1 cellular context compared by ENCODE assay signal in the genomic region with DNA sequence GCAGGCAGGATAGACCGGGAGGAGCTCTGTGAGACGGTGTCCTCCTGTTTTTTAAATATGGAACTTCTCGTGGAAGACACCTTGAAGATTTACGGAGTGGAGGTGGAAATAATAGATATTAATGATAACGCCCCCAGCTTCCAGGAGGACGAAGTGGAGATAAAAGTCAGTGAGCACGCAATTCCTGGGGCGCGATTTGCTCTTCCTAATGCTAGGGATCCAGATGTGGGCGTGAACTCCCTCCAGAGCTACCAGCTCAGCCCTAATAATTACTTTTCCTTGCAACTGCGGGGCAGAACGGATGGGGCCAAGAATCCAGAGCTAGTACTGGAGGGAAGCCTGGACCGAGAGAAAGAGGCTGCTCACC.
TF ChIP-seq lines count a peak whose summit lies in the region.

No MANE protein-coding gene starts in this region.

TF ChIP-seq in WTC11, 78 proteins besides CTCF, POLR2A, EP300 and RAD21 (continued from another document):
- TF ChIP-seq, protein P1, sequence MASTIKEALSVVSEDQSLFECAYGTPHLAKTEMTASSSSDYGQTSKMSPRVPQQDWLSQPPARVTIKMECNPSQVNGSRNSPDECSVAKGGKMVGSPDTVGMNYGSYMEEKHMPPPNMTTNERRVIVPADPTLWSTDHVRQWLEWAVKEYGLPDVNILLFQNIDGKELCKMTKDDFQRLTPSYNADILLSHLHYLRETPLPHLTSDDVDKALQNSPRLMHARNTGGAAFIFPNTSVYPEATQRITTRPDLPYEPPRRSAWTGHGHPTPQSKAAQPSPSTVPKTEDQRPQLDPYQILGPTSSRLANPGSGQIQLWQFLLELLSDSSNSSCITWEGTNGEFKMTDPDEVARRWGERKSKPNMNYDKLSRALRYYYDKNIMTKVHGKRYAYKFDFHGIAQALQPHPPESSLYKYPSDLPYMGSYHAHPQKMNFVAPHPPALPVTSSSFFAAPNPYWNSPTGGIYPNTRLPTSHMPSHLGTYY (CRISPR knock-in tag; IDR thresholded peaks at IDR 0.05): no peak
- TF ChIP-seq, protein P2, sequence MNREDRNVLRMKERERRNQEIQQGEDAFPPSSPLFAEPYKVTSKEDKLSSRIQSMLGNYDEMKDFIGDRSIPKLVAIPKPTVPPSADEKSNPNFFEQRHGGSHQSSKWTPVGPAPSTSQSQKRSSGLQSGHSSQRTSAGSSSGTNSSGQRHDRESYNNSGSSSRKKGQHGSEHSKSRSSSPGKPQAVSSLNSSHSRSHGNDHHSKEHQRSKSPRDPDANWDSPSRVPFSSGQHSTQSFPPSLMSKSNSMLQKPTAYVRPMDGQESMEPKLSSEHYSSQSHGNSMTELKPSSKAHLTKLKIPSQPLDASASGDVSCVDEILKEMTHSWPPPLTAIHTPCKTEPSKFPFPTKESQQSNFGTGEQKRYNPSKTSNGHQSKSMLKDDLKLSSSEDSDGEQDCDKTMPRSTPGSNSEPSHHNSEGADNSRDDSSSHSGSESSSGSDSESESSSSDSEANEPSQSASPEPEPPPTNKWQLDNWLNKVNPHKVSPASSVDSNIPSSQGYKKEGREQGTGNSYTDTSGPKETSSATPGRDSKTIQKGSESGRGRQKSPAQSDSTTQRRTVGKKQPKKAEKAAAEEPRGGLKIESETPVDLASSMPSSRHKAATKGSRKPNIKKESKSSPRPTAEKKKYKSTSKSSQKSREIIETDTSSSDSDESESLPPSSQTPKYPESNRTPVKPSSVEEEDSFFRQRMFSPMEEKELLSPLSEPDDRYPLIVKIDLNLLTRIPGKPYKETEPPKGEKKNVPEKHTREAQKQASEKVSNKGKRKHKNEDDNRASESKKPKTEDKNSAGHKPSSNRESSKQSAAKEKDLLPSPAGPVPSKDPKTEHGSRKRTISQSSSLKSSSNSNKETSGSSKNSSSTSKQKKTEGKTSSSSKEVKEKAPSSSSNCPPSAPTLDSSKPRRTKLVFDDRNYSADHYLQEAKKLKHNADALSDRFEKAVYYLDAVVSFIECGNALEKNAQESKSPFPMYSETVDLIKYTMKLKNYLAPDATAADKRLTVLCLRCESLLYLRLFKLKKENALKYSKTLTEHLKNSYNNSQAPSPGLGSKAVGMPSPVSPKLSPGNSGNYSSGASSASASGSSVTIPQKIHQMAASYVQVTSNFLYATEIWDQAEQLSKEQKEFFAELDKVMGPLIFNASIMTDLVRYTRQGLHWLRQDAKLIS (CRISPR knock-in tag; IDR thresholded peaks at IDR 0.05; ENCODE audit: borderline replicate concordance): no peak
